In genomic region chr10:104122273-104123107, GRCh38 we compare ENCODE assay signal across 8 cellular contexts. TPM values are rescaled to one million over a fixed set of nuclear protein-coding genes. Genes with fewer than 3 reads are reported as not detected.
DNase-seq lines count a peak whose midpoint lies in the region; ATAC-seq and TF ChIP-seq lines count a peak whose summit lies in the region.

No MANE protein-coding gene starts in this region.

- H3K27me3 Mint-ChIP-seq in CD4-positive, CD25-positive, alpha-beta regulatory T cell, result peaks cover 10% of the 10 kb centered on the region

- peak overlapping the region; percentile 96 for H3K4me3 ChIP-seq in CD4-positive, CD25-positive, alpha-beta regulatory T cell (ENCODE audit: low read depth, low read length)
- peak overlapping the region; percentile 86 to 90 for H3K4me3 ChIP-seq in cardiac fibroblast (replicated peaks in 1 of 2; ENCODE audit: low read depth in 2 of 2, low read length in 2 of 2)
- H3K4me3 ChIP-seq in liver (ENCODE audit: low read depth in 1 of 3, low read length in 3 of 3), result peak overlapping the region; percentile 53 to 98 (median 93)
- peak overlapping the region; percentile 40 to 87 (median 69) for H3K4me3 ChIP-seq in tibial nerve

- H3K36me3 Mint-ChIP-seq in CD4-positive, CD25-positive, alpha-beta regulatory T cell, result peaks cover 11% of the 10 kb centered on the region

- H3K4me1 Mint-ChIP-seq in CD4-positive, CD25-positive, alpha-beta regulatory T cell, result peaks cover 19 to 36% (median 28%) of the 10 kb centered on the region in 4 donors

- H3K9me3 ChIP-seq in CD4-positive, CD25-positive, alpha-beta regulatory T cell (ENCODE audit: control insufficient read depth in 2 of 2, low read length in 2 of 2), result no peaks in the 10 kb centered on the region
- H3K9me3 ChIP-seq in liver (ENCODE audit: control insufficient read depth in 4 of 4, low read length in 3 of 4) (no peaks in the 10 kb centered on the region), tibial nerve (no peaks in the 10 kb centered on the region)

- TF ChIP-seq EP300 in tibial nerve (IDR thresholded peaks at IDR 0.05), result no peak

- TF ChIP-seq POLR2A in tibial nerve (IDR thresholded peaks at IDR 0.05), result no peak

- ATAC-seq in CD4-positive, CD25-positive, alpha-beta regulatory T cell (ENCODE audit: low read depth in 2 of 2), result no peak
- ATAC-seq in GM21447 (IDR thresholded peaks at IDR 0.05; ENCODE audit: unreplicated experiment), result peak; percentile 8

- peak overlapping the region; percentile 95 to 100 (median 98) for H3K4me3 Mint-ChIP-seq in CD4-positive, CD25-positive, alpha-beta regulatory T cell

- no peaks in the 10 kb centered on the region for H3K27me3 ChIP-seq in CD4-positive, CD25-positive, alpha-beta regulatory T cell (ENCODE audit: control insufficient read depth, insufficient read depth, low read length)
- no peaks in the 10 kb centered on the region for H3K27me3 ChIP-seq in liver (ENCODE audit: control insufficient read depth in 4 of 4, insufficient read depth in 4 of 4, low read length in 3 of 4)
- no peaks in the 10 kb centered on the region for H3K27me3 ChIP-seq in tibial nerve

- H3K4me1 ChIP-seq in CD4-positive, CD25-positive, alpha-beta regulatory T cell (ENCODE audit: control insufficient read depth, insufficient read depth, low read length, poor library complexity, severe bottlenecking), result peaks cover 17% of the 10 kb centered on the region
- H3K4me1 ChIP-seq in liver (ENCODE audit: control insufficient read depth in 4 of 4, insufficient read depth in 4 of 4, low read length in 3 of 4), result peaks cover 0 to 7% (median 4%) of the 10 kb centered on the region in 4 donors
- H3K4me1 ChIP-seq in tibial nerve, result peaks cover 0 to 28% (median 14%) of the 10 kb centered on the region in 4 donors

- TF ChIP-seq CTCF in cardiac fibroblast (IDR thresholded peaks at IDR 0.05; ENCODE audit: low read depth, low read length) (no peak), liver (IDR thresholded peaks at IDR 0.05; ENCODE audit: low read depth, low read length, missing input control) (no peak), tibial nerve (IDR thresholded peaks at IDR 0.05) (no peak)

- peak overlapping the region; percentile 80 to 95 for H3K9ac ChIP-seq in liver (ENCODE audit: low read depth in 1 of 2, low read length in 2 of 2)

- peak overlapping the region; percentile 97 to 98 (median 98) for H3K27ac Mint-ChIP-seq in CD4-positive, CD25-positive, alpha-beta regulatory T cell

- peaks cover 0 to 2% (median 0%) of the 10 kb centered on the region in 7 donors for H3K9me3 Mint-ChIP-seq in CD4-positive, CD25-positive, alpha-beta regulatory T cell

- H3K36me3 ChIP-seq in CD4-positive, CD25-positive, alpha-beta regulatory T cell (ENCODE audit: control insufficient read depth, insufficient read depth, low read length), result peaks cover 4% of the 10 kb centered on the region
- H3K36me3 ChIP-seq in liver (ENCODE audit: control insufficient read depth in 4 of 4, insufficient read depth in 3 of 4, low read depth in 1 of 4, low read length in 3 of 4) (no peaks in the 10 kb centered on the region), tibial nerve (peaks cover 0 to 17% (median 0%) of the 10 kb centered on the region in 3 donors)

- no peak for TF ChIP-seq RAD21 in liver (IDR thresholded peaks at IDR 0.05)

- no peak for DNase-seq in CD4-positive, CD25-positive, alpha-beta regulatory T cell
- peak; percentile 79 for DNase-seq in NCI-H146 (lab: John Stamatoyannopoulos, UW)
- DNase-seq in cardiac fibroblast (ENCODE audit: low read depth in 2 of 2), result peak; percentile 19 to 25
- DNase-seq in tibial nerve (ENCODE audit: low spot score in 2 of 2), result peak in 1 of 2 donors; percentile 29
- DNase-seq in stimulated activated naive CD4-positive, alpha-beta T cell treated with Interleukin-2 at 50 U/mL for 16 hours (lab: John Stamatoyannopoulos, UW), result no peak
- no peak for DNase-seq in NCI-H524 treated with DMSO at 0.1 percent for 48 hours (lab: John Stamatoyannopoulos, UW)

- H3K27ac ChIP-seq in CD4-positive, CD25-positive, alpha-beta regulatory T cell (ENCODE audit: insufficient read depth, low read length, poor library complexity, severe bottlenecking), result peak overlapping the region; percentile 99
- peak overlapping the region; percentile 84 to 100 for H3K27ac ChIP-seq in liver (ENCODE audit: low read depth in 1 of 2, low read length in 2 of 2)
- peak overlapping the region; percentile 85 to 99 (median 98) for H3K27ac ChIP-seq in tibial nerve

- 23% methylated on average over 20 of the region's 20 CpGs for WGBS in liver
- 20 to 21% methylated on average over 20 of the region's 20 CpGs for WGBS in tibial nerve, 2 donors

TF ChIP-seq in liver, 16 proteins besides CTCF, POLR2A, EP300 and RAD21:
- TF ChIP-seq FOXA1 (IDR thresholded peaks at IDR 0.05), result no peak
- TF ChIP-seq JUND (IDR thresholded peaks at IDR 0.05), result peak in 1 of 2 donors; percentile 5

RNA-seq across cellular contexts. Expression of gene SFR1, which starts 0.5 kb away (rescaled TPM):
- 12.9 TPM for total RNA-seq in CD4-positive, CD25-positive, alpha-beta regulatory T cell
- 10 to 100 TPM; 14.5 to 19.6 (median 15.3) TPM for polyA plus RNA-seq in CD4-positive, CD25-positive, alpha-beta regulatory T cell
- 1 to 10 TPM; 1.7 to 5.5 TPM for total RNA-seq in liver
- 1 to 10 TPM in 1 of 2 donors, under 1 TPM in 1; 0.83 to 1.5 TPM for polyA plus RNA-seq in liver
- 10 to 100 TPM in 2 of 4 donors, 1 to 10 TPM in 2; 4.7 to 26.2 (median 8.4) TPM for total RNA-seq in tibial nerve

RNA-seq across cellular contexts. Expression of gene COL17A1, which starts 36.8 kb away (rescaled TPM):
- total RNA-seq in CD4-positive, CD25-positive, alpha-beta regulatory T cell, result not detected
- under 1 TPM in 1 of 4 donors, not detected in 3; 0.24 TPM for polyA plus RNA-seq in CD4-positive, CD25-positive, alpha-beta regulatory T cell
- total RNA-seq in liver (1 to 10 TPM in 1 of 2 donors, not detected in 1; 1.7 TPM), tibial nerve (under 1 TPM in 3 of 4 donors, not detected in 1; under 0.01 to 0.59 (median 0.22) TPM)
- polyA plus RNA-seq in liver, result under 1 TPM in 1 of 2 donors, not detected in 1; 0.05 TPM

Comparison
In these comparisons a context has a peak if more than half of its experiments do, and no peak if none do; other contexts are left out.
1. DNase-seq: peak in NCI-H146 (single experiment) and cardiac fibroblast (2 of 2); none in CD4-positive, CD25-positive, alpha-beta regulatory T cell (0 of 3), stimulated activated naive CD4-positive, alpha-beta T cell treated with Interleukin-2 at 50 U/mL for 16 hours (single experiment) and NCI-H524 treated with DMSO at 0.1 percent for 48 hours (single experiment).
2. Peak in every context shown above with its lines, with median percentiles within 50 percentile points of each other: H3K27ac ChIP-seq and H3K4me3 ChIP-seq.